20 cellular contexts compared by ENCODE assay signal in the genomic region with DNA sequence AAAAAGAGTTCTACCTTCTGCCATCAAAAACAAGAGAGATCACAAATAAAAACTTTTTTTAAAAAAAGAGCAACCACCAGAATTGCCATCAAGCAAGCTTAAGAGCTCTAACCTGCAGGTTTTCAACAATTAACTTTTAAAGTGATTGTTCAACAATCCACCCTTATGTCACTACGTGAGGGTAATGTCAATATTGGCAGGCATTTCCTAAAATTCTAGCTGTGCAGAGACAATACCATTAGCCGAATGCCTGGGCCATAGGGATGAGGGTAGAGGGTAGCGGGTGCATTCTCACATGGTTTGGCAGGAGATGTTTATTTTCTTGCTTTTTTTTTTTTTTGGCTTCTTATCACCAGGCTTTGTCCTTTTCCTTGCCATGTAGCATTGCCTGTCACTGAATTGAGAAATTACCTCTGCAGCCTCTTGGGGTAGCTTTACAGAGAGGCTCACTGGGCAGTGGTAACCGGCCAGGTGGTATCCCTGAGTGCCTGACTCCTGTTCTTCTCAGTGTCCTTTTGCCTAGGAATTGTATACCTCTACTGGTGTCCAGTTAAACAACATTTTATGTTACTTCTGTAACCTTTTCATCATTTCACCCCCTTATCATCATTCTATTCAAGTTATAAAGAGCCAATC.
"Had no signal": no experiment of that assay in that cellular context is flagged by ENCODE, and none has a peak within 500 bp of the region (broad histone marks: within the 10 kb centered on the region; RNA-seq: fewer than 3 reads in every experiment).

No MANE protein-coding gene starts in this region.

- H3K4me1 ChIP-seq: SJSA1 had no signal

- H3K9me3 ChIP-seq: MG63, SJSA1 had no signal

- H3K27me3 ChIP-seq: MG63, SJSA1 had no signal

- H3K4me3 ChIP-seq: MG63, SJSA1 had no signal

- H3K36me3 ChIP-seq: MG63, SJSA1 had no signal

- DNase-seq: activated CD4-positive, alpha-beta T cell treated with anti-CD3 and anti-CD28 coated beads for 4 hours; activated CD8-positive, alpha-beta memory T cell treated with anti-CD3 and anti-CD28 coated beads, Interleukin-2, amount 50 U/mL, for 4 hours; activated CD8-positive, alpha-beta T cell treated with anti-CD3 and anti-CD28 coated beads for 36 hours; activated gamma-delta T cell treated with Interleukin-2 at 50 U/mL for 16 hours; activated naive CD4-positive, alpha-beta T cell treated with anti-CD3 and anti-CD28 coated beads, Interleukin-2, amount 10 ng/mL, durations not matched to agents 7 days and 5 days; activated naive CD8-positive, alpha-beta T cell treated with anti-CD3 and anti-CD28 coated beads for 36 hours; activated T-cell treated with anti-CD3 and anti-CD28 coated beads, Interleukin-2, amount 50 U/mL, for 72 hours; cerebellar nuclear complex; MG63; MV-4-11; NCI-H1092 treated with DMSO at 0.1 percent for 48 hours; NCI-H1417 treated with DMSO at 0.1 percent for 48 hours; NCI-H1694; NCI-H2171; NCI-H226; NCI-H510A treated with DMSO at 0.1 percent for 48 hours; NCI-H82; SHP77 had no signal

- H3K27ac ChIP-seq: KMS-11, SJSA1 had no signal
